ENCODE assay signal across 13 cellular contexts in the genomic region with DNA sequence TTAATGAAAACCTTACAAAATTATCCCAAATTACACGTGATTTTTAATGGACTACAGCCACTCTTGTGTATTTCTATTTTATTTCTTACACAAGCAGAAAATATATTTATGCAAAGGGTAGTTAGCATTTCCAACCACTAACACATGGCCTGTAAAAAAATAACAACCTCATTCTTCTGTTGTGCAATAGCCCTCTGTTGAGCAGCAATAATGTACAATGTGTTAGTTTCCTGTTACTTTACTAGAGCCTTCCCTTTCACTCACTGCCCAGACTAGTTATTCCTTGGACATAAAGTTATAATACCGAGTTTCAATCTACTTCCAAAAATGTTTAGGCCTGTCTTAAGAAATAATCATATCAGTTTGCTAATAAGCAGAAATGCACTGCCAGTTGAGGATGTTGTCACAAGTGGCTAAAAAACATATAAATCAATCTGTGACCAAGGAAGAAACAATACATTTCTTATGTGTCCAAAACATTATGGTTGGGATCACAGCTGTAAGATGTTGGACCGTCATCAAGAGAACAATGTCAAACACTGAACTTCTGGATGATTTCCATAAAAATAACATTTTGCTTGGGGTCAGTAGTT.
A peak's percentile ranks its signal among the peaks of the same experiment; 100 is the strongest.
DNase-seq lines count a peak whose midpoint lies in the region; TF ChIP-seq lines count a peak whose summit lies in the region.
"Had no signal": no experiment of that assay in that cellular context is flagged by ENCODE, and none has a peak within 500 bp of the region (broad histone marks: within the 10 kb centered on the region; RNA-seq: fewer than 3 reads in every experiment).

No MANE protein-coding gene starts in this region.

- DNase-seq in EH (ENCODE audit: low read depth): peak; percentile 62
- DNase-seq in SK-MEL-5 (ENCODE audit: low read depth, low spot score): peak; percentile 9
- peak; percentile 87 for DNase-seq in fibroblast of the aortic adventitia (ENCODE audit: low read depth)
- DNase-seq in substantia nigra (lab: John Stamatoyannopoulos, UW): no peak
- no peak for DNase-seq in GDM1 (lab: John Stamatoyannopoulos, UW)
- no peak for DNase-seq in NCI-H446 treated with DMSO at 0.1 percent for 48 hours (lab: John Stamatoyannopoulos, UW)
- no peak for DNase-seq in kidney tubule cell (ENCODE audit: low spot score)
- DNase-seq: activated CD4-positive, CD25-positive, alpha-beta regulatory T cell; activated T-cell treated with anti-CD3 and anti-CD28 coated beads, Interleukin-2, amount 50 U/mL, for 72 hours; left colon; NCI-H446 had no signal

- H3K79me2 ChIP-seq in parathyroid adenoma: no peaks in the 10 kb centered on the region

- H3K9ac ChIP-seq in parathyroid adenoma: no peak overlapping the region

- no peak for TF ChIP-seq CTCF in fibroblast of the aortic adventitia (IDR thresholded peaks at IDR 0.05; ENCODE audit: insufficient read depth, low read length)
- no peak for TF ChIP-seq CTCF in parathyroid adenoma (IDR thresholded peaks at IDR 0.05)

- H3K27me3 ChIP-seq in parathyroid adenoma (ENCODE audit: control insufficient read depth, insufficient read depth, low read length): no peaks in the 10 kb centered on the region

- no peak overlapping the region for H3K4me2 ChIP-seq in parathyroid adenoma (ENCODE audit: low read length)

- H3K36me3 ChIP-seq in parathyroid adenoma (ENCODE audit: control insufficient read depth, insufficient read depth, low read length): no peaks in the 10 kb centered on the region

- no peaks in the 10 kb centered on the region for H3K4me1 ChIP-seq in parathyroid adenoma

- no peak overlapping the region for H3K27ac ChIP-seq in parathyroid adenoma
- H3K27ac ChIP-seq in substantia nigra (ENCODE audit: low read depth, low read length, poor library complexity, severe bottlenecking): no peak overlapping the region
- H3K27ac ChIP-seq: C4-2B had no signal

- H3K9me3 ChIP-seq in parathyroid adenoma (ENCODE audit: control insufficient read depth, low read length): no peaks in the 10 kb centered on the region

- H3K4me3 ChIP-seq in fibroblast of the aortic adventitia (ENCODE audit: low read depth, low read length): no peak overlapping the region
- no peak overlapping the region for H3K4me3 ChIP-seq in parathyroid adenoma (ENCODE audit: low read depth, low read length)

- in situ Hi-C loops in SK-MEL-5 (cut with HindIII; ENCODE audit: low pct_unique_long_range_greater_than_20kb, low sequenced_read_pairs): no loop called here

- peak overlapping the region; percentile 7 for H2AFZ ChIP-seq in parathyroid adenoma

Comparison
In these comparisons a context has a peak if more than half of its experiments do, and no peak if none do; other contexts are left out.
1. DNase-seq: peak in EH (single experiment), SK-MEL-5 (single experiment) and fibroblast of the aortic adventitia (single experiment); none in substantia nigra (0 of 49), GDM1 (single experiment), NCI-H446 treated with DMSO at 0.1 percent for 48 hours (single experiment) and kidney tubule cell (single experiment).